In the genomic region with DNA sequence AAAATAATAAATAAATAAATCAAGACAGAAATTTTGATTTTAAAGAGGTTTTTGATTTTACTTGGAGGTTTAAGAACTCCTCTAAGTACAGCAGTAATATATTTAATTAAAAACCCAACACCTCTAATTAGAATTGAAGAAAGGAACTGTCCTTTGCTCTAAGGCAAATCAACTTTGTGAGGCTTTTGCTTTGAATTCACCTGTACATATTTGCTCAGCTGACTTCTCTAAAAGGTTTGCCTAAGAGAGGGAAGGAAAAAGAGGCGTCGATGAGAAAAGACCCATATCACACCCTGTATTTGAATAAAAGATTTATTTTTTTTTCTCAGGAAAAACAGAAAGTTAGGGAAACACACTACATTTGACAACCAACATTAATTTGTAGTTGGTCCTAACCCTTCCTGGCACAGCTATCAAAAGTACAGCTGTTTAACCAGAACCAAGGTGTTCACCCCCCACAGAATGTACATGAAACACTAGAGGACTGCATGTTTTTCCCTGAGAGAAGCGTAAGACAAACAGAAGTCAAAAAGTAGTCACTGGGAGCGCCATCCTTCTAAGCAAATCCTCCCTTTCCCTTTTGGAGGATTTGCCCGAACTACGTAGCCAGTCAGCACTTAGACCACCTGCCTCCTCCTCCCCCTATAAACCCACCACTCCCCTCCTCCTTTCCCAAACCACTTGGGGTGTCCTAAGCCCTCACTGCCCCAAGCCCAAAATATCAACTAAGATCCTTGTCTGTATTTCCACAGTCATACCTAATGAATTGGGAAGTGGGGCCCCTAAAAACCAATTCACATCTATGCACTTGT, we compare ENCODE assay signal across 1 cellular context.
A peak's percentile ranks its signal among the peaks of the same experiment; 100 is the strongest.
TF ChIP-seq lines count a peak whose summit lies in the region.

No MANE protein-coding gene starts in this region.

TF ChIP-seq in K562, 482 proteins besides CTCF, POLR2A, EP300 and RAD21 (continues in another document):
- TF ChIP-seq, protein P1, sequence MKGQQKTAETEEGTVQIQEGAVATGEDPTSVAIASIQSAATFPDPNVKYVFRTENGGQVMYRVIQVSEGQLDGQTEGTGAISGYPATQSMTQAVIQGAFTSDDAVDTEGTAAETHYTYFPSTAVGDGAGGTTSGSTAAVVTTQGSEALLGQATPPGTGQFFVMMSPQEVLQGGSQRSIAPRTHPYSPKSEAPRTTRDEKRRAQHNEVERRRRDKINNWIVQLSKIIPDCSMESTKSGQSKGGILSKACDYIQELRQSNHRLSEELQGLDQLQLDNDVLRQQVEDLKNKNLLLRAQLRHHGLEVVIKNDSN (CRISPR knock-in tag; IDR thresholded peaks at IDR 0.05) = no peak
- TF ChIP-seq BCOR (IDR thresholded peaks at IDR 0.05) = no peak
- no peak for TF ChIP-seq ZNF507 (tag; conservative IDR thresholded peaks at IDR 0.05)
- no peak for TF ChIP-seq ZNF707 (CRISPR knock-in tag; conservative IDR thresholded peaks at IDR 0.05)
- no peak for TF ChIP-seq NCOA1 (IDR thresholded peaks at IDR 0.05; ENCODE audit: low read depth)
- TF ChIP-seq NR1H2 (CRISPR knock-in tag; IDR thresholded peaks at IDR 0.05) = no peak
- no peak for TF ChIP-seq TRIM24 (IDR thresholded peaks at IDR 0.05)
- TF ChIP-seq, protein P2, sequence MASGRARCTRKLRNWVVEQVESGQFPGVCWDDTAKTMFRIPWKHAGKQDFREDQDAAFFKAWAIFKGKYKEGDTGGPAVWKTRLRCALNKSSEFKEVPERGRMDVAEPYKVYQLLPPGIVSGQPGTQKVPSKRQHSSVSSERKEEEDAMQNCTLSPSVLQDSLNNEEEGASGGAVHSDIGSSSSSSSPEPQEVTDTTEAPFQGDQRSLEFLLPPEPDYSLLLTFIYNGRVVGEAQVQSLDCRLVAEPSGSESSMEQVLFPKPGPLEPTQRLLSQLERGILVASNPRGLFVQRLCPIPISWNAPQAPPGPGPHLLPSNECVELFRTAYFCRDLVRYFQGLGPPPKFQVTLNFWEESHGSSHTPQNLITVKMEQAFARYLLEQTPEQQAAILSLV (tag; IDR thresholded peaks at IDR 0.05) = no peak
- TF ChIP-seq MYBL2 (IDR thresholded peaks at IDR 0.05; ENCODE audit: low read depth) = no peak
- TF ChIP-seq MYBL2 (CRISPR knock-in tag; IDR thresholded peaks at IDR 0.05; ENCODE audit: borderline replicate concordance) = no peak
- no peak for TF ChIP-seq NFYB (IDR thresholded peaks at IDR 0.05; ENCODE audit: extremely low read depth, insufficient read length)
- TF ChIP-seq, protein P3, sequence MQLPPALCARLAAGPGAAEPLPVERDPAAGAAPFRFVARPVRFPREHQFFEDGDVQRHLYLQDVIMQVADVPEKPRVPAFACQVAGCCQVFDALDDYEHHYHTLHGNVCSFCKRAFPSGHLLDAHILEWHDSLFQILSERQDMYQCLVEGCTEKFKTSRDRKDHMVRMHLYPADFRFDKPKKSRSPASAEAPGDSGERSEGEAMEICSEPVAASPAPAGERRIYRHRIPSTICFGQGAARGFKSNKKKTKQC (CRISPR knock-in tag; IDR thresholded peaks at IDR 0.05) = no peak
- TF ChIP-seq, protein P4, sequence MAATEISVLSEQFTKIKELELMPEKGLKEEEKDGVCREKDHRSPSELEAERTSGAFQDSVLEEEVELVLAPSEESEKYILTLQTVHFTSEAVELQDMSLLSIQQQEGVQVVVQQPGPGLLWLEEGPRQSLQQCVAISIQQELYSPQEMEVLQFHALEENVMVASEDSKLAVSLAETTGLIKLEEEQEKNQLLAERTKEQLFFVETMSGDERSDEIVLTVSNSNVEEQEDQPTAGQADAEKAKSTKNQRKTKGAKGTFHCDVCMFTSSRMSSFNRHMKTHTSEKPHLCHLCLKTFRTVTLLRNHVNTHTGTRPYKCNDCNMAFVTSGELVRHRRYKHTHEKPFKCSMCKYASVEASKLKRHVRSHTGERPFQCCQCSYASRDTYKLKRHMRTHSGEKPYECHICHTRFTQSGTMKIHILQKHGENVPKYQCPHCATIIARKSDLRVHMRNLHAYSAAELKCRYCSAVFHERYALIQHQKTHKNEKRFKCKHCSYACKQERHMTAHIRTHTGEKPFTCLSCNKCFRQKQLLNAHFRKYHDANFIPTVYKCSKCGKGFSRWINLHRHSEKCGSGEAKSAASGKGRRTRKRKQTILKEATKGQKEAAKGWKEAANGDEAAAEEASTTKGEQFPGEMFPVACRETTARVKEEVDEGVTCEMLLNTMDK (IDR thresholded peaks at IDR 0.05; ENCODE audit: borderline replicate concordance, insufficient read depth, low read depth, low read length, poor library complexity, severe bottlenecking) = no peak
- no peak for TF ChIP-seq SRF (CRISPR knock-in tag; IDR thresholded peaks at IDR 0.05)
- TF ChIP-seq HMGN3 (IDR thresholded peaks at IDR 0.05; ENCODE audit: borderline replicate concordance, extremely low read depth, insufficient read length, low read depth, low read length) = no peak
- peak; percentile 79 for TF ChIP-seq SUPT5H (IDR thresholded peaks at IDR 0.05)
- no peak for TF ChIP-seq CCNT2 (IDR thresholded peaks at IDR 0.05; ENCODE audit: borderline replicate concordance, extremely low read depth, insufficient read length, low read depth, low read length)
- TF ChIP-seq, protein P5, sequence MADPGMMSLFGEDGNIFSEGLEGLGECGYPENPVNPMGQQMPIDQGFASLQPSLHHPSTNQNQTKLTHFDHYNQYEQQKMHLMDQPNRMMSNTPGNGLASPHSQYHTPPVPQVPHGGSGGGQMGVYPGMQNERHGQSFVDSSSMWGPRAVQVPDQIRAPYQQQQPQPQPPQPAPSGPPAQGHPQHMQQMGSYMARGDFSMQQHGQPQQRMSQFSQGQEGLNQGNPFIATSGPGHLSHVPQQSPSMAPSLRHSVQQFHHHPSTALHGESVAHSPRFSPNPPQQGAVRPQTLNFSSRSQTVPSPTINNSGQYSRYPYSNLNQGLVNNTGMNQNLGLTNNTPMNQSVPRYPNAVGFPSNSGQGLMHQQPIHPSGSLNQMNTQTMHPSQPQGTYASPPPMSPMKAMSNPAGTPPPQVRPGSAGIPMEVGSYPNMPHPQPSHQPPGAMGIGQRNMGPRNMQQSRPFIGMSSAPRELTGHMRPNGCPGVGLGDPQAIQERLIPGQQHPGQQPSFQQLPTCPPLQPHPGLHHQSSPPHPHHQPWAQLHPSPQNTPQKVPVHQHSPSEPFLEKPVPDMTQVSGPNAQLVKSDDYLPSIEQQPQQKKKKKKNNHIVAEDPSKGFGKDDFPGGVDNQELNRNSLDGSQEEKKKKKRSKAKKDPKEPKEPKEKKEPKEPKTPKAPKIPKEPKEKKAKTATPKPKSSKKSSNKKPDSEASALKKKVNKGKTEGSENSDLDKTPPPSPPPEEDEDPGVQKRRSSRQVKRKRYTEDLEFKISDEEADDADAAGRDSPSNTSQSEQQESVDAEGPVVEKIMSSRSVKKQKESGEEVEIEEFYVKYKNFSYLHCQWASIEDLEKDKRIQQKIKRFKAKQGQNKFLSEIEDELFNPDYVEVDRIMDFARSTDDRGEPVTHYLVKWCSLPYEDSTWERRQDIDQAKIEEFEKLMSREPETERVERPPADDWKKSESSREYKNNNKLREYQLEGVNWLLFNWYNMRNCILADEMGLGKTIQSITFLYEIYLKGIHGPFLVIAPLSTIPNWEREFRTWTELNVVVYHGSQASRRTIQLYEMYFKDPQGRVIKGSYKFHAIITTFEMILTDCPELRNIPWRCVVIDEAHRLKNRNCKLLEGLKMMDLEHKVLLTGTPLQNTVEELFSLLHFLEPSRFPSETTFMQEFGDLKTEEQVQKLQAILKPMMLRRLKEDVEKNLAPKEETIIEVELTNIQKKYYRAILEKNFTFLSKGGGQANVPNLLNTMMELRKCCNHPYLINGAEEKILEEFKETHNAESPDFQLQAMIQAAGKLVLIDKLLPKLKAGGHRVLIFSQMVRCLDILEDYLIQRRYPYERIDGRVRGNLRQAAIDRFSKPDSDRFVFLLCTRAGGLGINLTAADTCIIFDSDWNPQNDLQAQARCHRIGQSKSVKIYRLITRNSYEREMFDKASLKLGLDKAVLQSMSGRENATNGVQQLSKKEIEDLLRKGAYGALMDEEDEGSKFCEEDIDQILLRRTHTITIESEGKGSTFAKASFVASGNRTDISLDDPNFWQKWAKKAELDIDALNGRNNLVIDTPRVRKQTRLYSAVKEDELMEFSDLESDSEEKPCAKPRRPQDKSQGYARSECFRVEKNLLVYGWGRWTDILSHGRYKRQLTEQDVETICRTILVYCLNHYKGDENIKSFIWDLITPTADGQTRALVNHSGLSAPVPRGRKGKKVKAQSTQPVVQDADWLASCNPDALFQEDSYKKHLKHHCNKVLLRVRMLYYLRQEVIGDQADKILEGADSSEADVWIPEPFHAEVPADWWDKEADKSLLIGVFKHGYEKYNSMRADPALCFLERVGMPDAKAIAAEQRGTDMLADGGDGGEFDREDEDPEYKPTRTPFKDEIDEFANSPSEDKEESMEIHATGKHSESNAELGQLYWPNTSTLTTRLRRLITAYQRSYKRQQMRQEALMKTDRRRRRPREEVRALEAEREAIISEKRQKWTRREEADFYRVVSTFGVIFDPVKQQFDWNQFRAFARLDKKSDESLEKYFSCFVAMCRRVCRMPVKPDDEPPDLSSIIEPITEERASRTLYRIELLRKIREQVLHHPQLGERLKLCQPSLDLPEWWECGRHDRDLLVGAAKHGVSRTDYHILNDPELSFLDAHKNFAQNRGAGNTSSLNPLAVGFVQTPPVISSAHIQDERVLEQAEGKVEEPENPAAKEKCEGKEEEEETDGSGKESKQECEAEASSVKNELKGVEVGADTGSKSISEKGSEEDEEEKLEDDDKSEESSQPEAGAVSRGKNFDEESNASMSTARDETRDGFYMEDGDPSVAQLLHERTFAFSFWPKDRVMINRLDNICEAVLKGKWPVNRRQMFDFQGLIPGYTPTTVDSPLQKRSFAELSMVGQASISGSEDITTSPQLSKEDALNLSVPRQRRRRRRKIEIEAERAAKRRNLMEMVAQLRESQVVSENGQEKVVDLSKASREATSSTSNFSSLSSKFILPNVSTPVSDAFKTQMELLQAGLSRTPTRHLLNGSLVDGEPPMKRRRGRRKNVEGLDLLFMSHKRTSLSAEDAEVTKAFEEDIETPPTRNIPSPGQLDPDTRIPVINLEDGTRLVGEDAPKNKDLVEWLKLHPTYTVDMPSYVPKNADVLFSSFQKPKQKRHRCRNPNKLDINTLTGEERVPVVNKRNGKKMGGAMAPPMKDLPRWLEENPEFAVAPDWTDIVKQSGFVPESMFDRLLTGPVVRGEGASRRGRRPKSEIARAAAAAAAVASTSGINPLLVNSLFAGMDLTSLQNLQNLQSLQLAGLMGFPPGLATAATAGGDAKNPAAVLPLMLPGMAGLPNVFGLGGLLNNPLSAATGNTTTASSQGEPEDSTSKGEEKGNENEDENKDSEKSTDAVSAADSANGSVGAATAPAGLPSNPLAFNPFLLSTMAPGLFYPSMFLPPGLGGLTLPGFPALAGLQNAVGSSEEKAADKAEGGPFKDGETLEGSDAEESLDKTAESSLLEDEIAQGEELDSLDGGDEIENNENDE (IDR thresholded peaks at IDR 0.05; ENCODE audit: low read depth, low read length) = no peak
- TF ChIP-seq, protein P6, sequence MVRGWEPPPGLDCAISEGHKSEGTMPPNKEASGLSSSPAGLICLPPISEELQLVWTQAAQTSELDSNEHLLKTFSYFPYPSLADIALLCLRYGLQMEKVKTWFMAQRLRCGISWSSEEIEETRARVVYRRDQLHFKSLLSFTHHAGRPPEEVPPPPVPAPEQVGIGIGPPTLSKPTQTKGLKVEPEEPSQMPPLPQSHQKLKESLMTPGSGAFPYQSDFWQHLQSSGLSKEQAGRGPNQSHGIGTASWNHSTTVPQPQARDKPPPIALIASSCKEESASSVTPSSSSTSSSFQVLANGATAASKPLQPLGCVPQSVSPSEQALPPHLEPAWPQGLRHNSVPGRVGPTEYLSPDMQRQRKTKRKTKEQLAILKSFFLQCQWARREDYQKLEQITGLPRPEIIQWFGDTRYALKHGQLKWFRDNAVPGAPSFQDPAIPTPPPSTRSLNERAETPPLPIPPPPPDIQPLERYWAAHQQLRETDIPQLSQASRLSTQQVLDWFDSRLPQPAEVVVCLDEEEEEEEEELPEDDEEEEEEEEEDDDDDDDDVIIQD (CRISPR knock-in tag; IDR thresholded peaks at IDR 0.05) = no peak
- no peak for TF ChIP-seq ZNF583 (CRISPR knock-in tag; IDR thresholded peaks at IDR 0.05)
- TF ChIP-seq PTRF (tag; IDR thresholded peaks at IDR 0.05) = no peak
- peak; percentile 9 for TF ChIP-seq TAF1 (IDR thresholded peaks at IDR 0.05; ENCODE audit: control insufficient read depth, extremely low read depth, insufficient read depth, low read length, severe bottlenecking)
- no peak for TF ChIP-seq RB1 (IDR thresholded peaks at IDR 0.05; ENCODE audit: low read depth)
- TF ChIP-seq POLR2H (tag; IDR thresholded peaks at IDR 0.05; ENCODE audit: low read depth) = peak; percentile 20; the same call in 1 of the 2 replicates
- TF ChIP-seq, protein P7, sequence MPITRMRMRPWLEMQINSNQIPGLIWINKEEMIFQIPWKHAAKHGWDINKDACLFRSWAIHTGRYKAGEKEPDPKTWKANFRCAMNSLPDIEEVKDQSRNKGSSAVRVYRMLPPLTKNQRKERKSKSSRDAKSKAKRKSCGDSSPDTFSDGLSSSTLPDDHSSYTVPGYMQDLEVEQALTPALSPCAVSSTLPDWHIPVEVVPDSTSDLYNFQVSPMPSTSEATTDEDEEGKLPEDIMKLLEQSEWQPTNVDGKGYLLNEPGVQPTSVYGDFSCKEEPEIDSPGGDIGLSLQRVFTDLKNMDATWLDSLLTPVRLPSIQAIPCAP (CRISPR knock-in tag; IDR thresholded peaks at IDR 0.05; ENCODE audit: borderline replicate concordance) = no peak
- peak; percentile 6; the same call in 1 of the 2 replicates for TF ChIP-seq NFIC (IDR thresholded peaks at IDR 0.05)
- TF ChIP-seq, protein P8, sequence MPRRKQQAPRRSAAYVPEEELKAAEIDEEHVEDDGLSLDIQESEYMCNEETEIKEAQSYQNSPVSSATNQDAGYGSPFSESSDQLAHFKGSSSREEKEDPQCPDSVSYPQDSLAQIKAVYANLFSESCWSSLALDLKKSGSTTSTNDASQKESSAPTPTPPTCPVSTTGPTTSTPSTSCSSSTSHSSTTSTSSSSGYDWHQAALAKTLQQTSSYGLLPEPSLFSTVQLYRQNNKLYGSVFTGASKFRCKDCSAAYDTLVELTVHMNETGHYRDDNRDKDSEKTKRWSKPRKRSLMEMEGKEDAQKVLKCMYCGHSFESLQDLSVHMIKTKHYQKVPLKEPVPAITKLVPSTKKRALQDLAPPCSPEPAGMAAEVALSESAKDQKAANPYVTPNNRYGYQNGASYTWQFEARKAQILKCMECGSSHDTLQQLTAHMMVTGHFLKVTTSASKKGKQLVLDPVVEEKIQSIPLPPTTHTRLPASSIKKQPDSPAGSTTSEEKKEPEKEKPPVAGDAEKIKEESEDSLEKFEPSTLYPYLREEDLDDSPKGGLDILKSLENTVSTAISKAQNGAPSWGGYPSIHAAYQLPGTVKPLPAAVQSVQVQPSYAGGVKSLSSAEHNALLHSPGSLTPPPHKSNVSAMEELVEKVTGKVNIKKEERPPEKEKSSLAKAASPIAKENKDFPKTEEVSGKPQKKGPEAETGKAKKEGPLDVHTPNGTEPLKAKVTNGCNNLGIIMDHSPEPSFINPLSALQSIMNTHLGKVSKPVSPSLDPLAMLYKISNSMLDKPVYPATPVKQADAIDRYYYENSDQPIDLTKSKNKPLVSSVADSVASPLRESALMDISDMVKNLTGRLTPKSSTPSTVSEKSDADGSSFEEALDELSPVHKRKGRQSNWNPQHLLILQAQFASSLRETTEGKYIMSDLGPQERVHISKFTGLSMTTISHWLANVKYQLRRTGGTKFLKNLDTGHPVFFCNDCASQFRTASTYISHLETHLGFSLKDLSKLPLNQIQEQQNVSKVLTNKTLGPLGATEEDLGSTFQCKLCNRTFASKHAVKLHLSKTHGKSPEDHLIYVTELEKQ (CRISPR knock-in tag; IDR thresholded peaks at IDR 0.05) = no peak
- TF ChIP-seq FOXP1 (CRISPR knock-in tag; IDR thresholded peaks at IDR 0.05) = no peak
- no peak for TF ChIP-seq MYNN (IDR thresholded peaks at IDR 0.05)
- no peak for TF ChIP-seq MYNN (CRISPR knock-in tag; IDR thresholded peaks at IDR 0.05)
- TF ChIP-seq NFXL1 (CRISPR knock-in tag; IDR thresholded peaks at IDR 0.05) = peak; percentile 63; the same call in 1 of the 2 replicates
- no peak for TF ChIP-seq DMBX1 (CRISPR knock-in tag; IDR thresholded peaks at IDR 0.05; ENCODE audit: borderline replicate concordance)
- TF ChIP-seq LCOR (CRISPR knock-in tag; IDR thresholded peaks at IDR 0.05) = peak; percentile 50; the same call in 1 of the 2 replicates
- TF ChIP-seq ZNF24 (IDR thresholded peaks at IDR 0.05) = no peak
- no peak for TF ChIP-seq ZNF778 (CRISPR knock-in tag; IDR thresholded peaks at IDR 0.05)
- no peak for TF ChIP-seq CBX3 (IDR thresholded peaks at IDR 0.05; ENCODE audit: borderline replicate concordance in 1 of 2, low read length in 2 of 2)
